9 cellular contexts compared by ENCODE assay signal in genomic region chr9:88313364-88314220, GRCh38.
A peak's percentile ranks its signal among the peaks of the same experiment; 100 is the strongest.
DNase-seq lines count a peak whose midpoint lies in the region; ATAC-seq and TF ChIP-seq lines count a peak whose summit lies in the region.
"Had no signal": no experiment of that assay in that cellular context is flagged by ENCODE, and none has a peak within 500 bp of the region (broad histone marks: within the 10 kb centered on the region; RNA-seq: fewer than 3 reads in every experiment).

No MANE protein-coding gene starts in this region.

- H2AFZ ChIP-seq in neural cell (ENCODE audit: low read depth, low read length): peak overlapping the region; percentile 12

- no peak for TF ChIP-seq RAD21 in neural cell (conservative IDR thresholded peaks at IDR 0.05)

- H3K27me3 ChIP-seq in neural cell (ENCODE audit: insufficient read depth, low read depth, low read length) (no peaks in the 10 kb centered on the region), foreskin keratinocyte (no peaks in the 10 kb centered on the region)

- no peaks in the 10 kb centered on the region for H3K79me2 ChIP-seq in neural cell (replicated peaks; ENCODE audit: insufficient read depth, low read length)

- H3K4me2 ChIP-seq in neural cell (ENCODE audit: low read length): no peak overlapping the region

- ATAC-seq in foreskin keratinocyte: no peak
- ATAC-seq in left cardiac atrium: no peak

- no peak overlapping the region for H3K4me3 ChIP-seq in neural cell (ENCODE audit: low read length)
- H3K4me3 ChIP-seq: lung had no signal

- H3F3A ChIP-seq in neural cell (ENCODE audit: insufficient read depth, low read length, poor library complexity, severe bottlenecking): no peaks in the 10 kb centered on the region

- H3K27ac ChIP-seq in neural cell (ENCODE audit: low read length) (no peak overlapping the region), foreskin keratinocyte (no peak overlapping the region)

- no peaks in the 10 kb centered on the region for H4K20me1 ChIP-seq in neural cell (ENCODE audit: insufficient read depth)

- no peaks in the 10 kb centered on the region for H3K9me3 ChIP-seq in neural cell (ENCODE audit: low read length)

- TF ChIP-seq EP300 in neural cell (conservative IDR thresholded peaks at IDR 0.05; ENCODE audit: poor library complexity, severe bottlenecking): no peak

- DNase-seq in activated CD4-positive, CD25-positive, alpha-beta regulatory T cell treated with anti-CD3 and anti-CD28 coated beads, Interleukin-2, amount 50 U/mL, for 16 hours (ENCODE audit: low read depth, low spot score): peak; percentile 8
- DNase-seq in activated CD4-positive, CD25-positive, alpha-beta regulatory T cell treated with anti-CD3 and anti-CD28 coated beads, Interleukin-2, amount 50 U/mL, for 72 hours: no peak
- DNase-seq in activated naive CD4-positive, alpha-beta T cell (lab: John Stamatoyannopoulos, UW): peak in 3 of 4 experiments; percentile 7 to 27 (median 11)
- DNase-seq in stimulated activated naive CD4-positive, alpha-beta T cell treated with Interleukin-2 at 50 U/mL for 16 hours (lab: John Stamatoyannopoulos, UW): peak; percentile 59
- DNase-seq in foreskin keratinocyte (no peak), left cardiac atrium (no peak), T1000 (lab: John Stamatoyannopoulos, UW) (no peak)

- no peaks in the 10 kb centered on the region for H3K4me1 ChIP-seq in foreskin keratinocyte

- intact Hi-C loops in left cardiac atrium (cut with DNase I): no loop called here

- no peaks in the 10 kb centered on the region for H3K36me3 ChIP-seq in neural cell (ENCODE audit: insufficient read depth, low read length)

- H3K9ac ChIP-seq in neural cell (ENCODE audit: low read length): no peak overlapping the region

- H3K9me2 ChIP-seq in neural cell (ENCODE audit: insufficient read depth, low read length): no peaks in the 10 kb centered on the region

- TF ChIP-seq CTCF in neural cell (IDR thresholded peaks at IDR 0.05; ENCODE audit: poor library complexity, severe bottlenecking) (no peak), foreskin keratinocyte (conservative IDR thresholded peaks at IDR 0.05) (no peak)

TF ChIP-seq in neural cell, 6 proteins besides CTCF, POLR2A, EP300 and RAD21:
- TF ChIP-seq POLR2AphosphoS5 (IDR thresholded peaks at IDR 0.05) (no peak), SMC3 (conservative IDR thresholded peaks at IDR 0.05; ENCODE audit: poor library complexity) (no peak), MXI1 (conservative IDR thresholded peaks at IDR 0.05; ENCODE audit: poor library complexity, severe bottlenecking) (no peak), EZH2 (IDR thresholded peaks at IDR 0.05; ENCODE audit: borderline replicate concordance, insufficient read depth, low read length, poor library complexity, severe bottlenecking) (no peak), REST (IDR thresholded peaks at IDR 0.05; ENCODE audit: borderline replicate concordance) (no peak), TAF1 (IDR thresholded peaks at IDR 0.05; ENCODE audit: low read depth) (no peak)

Comparison
In these comparisons a context has a peak if more than half of its experiments do, and no peak if none do; other contexts are left out.
1. DNase-seq: peak in activated CD4-positive, CD25-positive, alpha-beta regulatory T cell treated with anti-CD3 and anti-CD28 coated beads, Interleukin-2, amount 50 U/mL, for 16 hours (single experiment), activated naive CD4-positive, alpha-beta T cell (3 of 4) and stimulated activated naive CD4-positive, alpha-beta T cell treated with Interleukin-2 at 50 U/mL for 16 hours (single experiment); none in activated CD4-positive, CD25-positive, alpha-beta regulatory T cell treated with anti-CD3 and anti-CD28 coated beads, Interleukin-2, amount 50 U/mL, for 72 hours (single experiment), foreskin keratinocyte (0 of 2), left cardiac atrium (single experiment) and T1000 (single experiment).